In the genomic region with DNA sequence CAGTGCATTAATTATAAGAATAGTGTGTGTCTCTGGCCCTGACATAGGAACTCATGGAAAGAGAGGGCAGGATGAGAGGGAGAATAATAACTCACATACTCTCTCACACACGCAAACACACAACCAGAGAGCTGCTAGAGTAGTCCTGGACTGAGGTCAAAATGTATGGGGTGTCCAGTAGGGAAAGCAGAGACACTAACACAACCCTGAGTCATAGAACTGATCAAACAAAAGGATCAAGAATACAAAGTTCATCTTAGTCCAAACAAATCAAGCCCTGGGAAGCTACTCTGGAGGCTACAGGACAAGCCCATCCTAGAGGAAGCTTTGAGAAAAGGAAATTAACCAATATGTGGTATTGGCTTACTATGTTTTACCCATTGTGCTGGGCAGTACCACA, we compare ENCODE assay signal across 1 cellular context.
TF ChIP-seq lines count a peak whose summit lies in the region.

No MANE protein-coding gene starts in this region.

TF ChIP-seq in HepG2, 621 proteins besides CTCF, POLR2A, EP300 and RAD21 (continued from another document):
- TF ChIP-seq ZNF710 (CRISPR knock-in tag; IDR thresholded peaks at IDR 0.05; ENCODE audit: borderline replicate concordance) = peak; percentile 19; the same call in 1 of the 2 replicates
- TF ChIP-seq ZNF24 (IDR thresholded peaks at IDR 0.05) = no peak
- TF ChIP-seq SUZ12 (IDR thresholded peaks at IDR 0.05; ENCODE audit: low read depth, low read length) = no peak
- TF ChIP-seq ZNF839 (CRISPR knock-in tag; IDR thresholded peaks at IDR 0.05; ENCODE audit: borderline replicate concordance) = no peak
- TF ChIP-seq SRF (IDR thresholded peaks at IDR 0.05; ENCODE audit: low read depth, low read length) = no peak
- no peak for TF ChIP-seq ZNF670 (CRISPR knock-in tag; IDR thresholded peaks at IDR 0.05; ENCODE audit: borderline replicate concordance)
- no peak for TF ChIP-seq ZSCAN29 (CRISPR knock-in tag; conservative IDR thresholded peaks at IDR 0.05)
- TF ChIP-seq HMG20B (CRISPR knock-in tag; conservative IDR thresholded peaks at IDR 0.05) = no peak
- no peak for TF ChIP-seq ZNF768 (CRISPR knock-in tag; IDR thresholded peaks at IDR 0.05)
- TF ChIP-seq ZNF709 (CRISPR knock-in tag; IDR thresholded peaks at IDR 0.05) = no peak
- TF ChIP-seq, protein P1, sequence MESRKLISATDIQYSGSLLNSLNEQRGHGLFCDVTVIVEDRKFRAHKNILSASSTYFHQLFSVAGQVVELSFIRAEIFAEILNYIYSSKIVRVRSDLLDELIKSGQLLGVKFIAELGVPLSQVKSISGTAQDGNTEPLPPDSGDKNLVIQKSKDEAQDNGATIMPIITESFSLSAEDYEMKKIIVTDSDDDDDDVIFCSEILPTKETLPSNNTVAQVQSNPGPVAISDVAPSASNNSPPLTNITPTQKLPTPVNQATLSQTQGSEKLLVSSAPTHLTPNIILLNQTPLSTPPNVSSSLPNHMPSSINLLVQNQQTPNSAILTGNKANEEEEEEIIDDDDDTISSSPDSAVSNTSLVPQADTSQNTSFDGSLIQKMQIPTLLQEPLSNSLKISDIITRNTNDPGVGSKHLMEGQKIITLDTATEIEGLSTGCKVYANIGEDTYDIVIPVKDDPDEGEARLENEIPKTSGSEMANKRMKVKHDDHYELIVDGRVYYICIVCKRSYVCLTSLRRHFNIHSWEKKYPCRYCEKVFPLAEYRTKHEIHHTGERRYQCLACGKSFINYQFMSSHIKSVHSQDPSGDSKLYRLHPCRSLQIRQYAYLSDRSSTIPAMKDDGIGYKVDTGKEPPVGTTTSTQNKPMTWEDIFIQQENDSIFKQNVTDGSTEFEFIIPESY (CRISPR knock-in tag; IDR thresholded peaks at IDR 0.05) = no peak
- peak; percentile 50 for TF ChIP-seq HDAC1 (CRISPR knock-in tag; IDR thresholded peaks at IDR 0.05)
